ENCODE assay signal across 22 cellular contexts in the genomic region with DNA sequence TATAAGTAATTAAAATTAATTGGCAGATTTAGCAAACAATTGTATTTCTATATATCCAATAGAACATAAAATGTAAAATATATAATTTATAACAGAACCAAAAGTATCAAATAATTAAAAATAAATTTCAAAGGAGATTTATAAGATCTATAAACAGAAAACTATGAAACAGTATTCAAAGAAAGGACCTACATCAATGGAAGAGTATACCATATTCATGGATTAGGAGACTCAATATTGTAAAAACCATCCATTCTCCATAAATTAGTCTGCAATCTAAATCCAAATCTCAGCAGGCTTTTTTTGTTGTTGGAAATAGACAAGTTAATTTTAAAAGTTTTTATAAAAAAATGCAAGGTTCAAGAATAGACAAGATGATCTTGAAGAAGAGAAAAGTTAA.
A peak's percentile ranks its signal among the peaks of the same experiment; 100 is the strongest.
DNase-seq lines count a peak whose midpoint lies in the region; ATAC-seq, FAIRE-seq and TF ChIP-seq lines count a peak whose summit lies in the region.
"Had no signal": no experiment of that assay in that cellular context is flagged by ENCODE, and none has a peak within 500 bp of the region (broad histone marks: within the 10 kb centered on the region; RNA-seq: fewer than 3 reads in every experiment).

No MANE protein-coding gene starts in this region.

- no peaks in the 10 kb centered on the region for H3K36me3 ChIP-seq in kidney (ENCODE audit: control insufficient read depth in 1 of 2, insufficient read depth in 2 of 2, low read length in 2 of 2)
- H3K36me3 ChIP-seq in SJCRH30: no peaks in the 10 kb centered on the region
- H3K36me3 ChIP-seq: BE2C, BLaER1 had no signal

- H3K27me3 ChIP-seq in SJCRH30: peaks cover 6% of the 10 kb centered on the region; the same call in 1 of the 2 replicates
- no peaks in the 10 kb centered on the region for H3K27me3 ChIP-seq in CD4-positive, alpha-beta T cell (ENCODE audit: control insufficient read depth, insufficient read depth, low read length)
- H3K27me3 ChIP-seq: BE2C, BLaER1 had no signal

- no peaks in the 10 kb centered on the region for H3K36me3 Mint-ChIP-seq in CD4-positive, alpha-beta T cell (ENCODE audit: low read depth)
- H3K36me3 Mint-ChIP-seq: CD14-positive monocyte had no signal

- DNase-seq in kidney: no peak
- DNase-seq in SJCRH30: no peak
- DNase-seq in CD4-positive, alpha-beta T cell: no peak
- DNase-seq in islet precursor cell: no peak
- DNase-seq: ACHN; BE2C; C1 segment of cervical spinal cord; Caco-2; Calu3; CD4-positive, CD25-positive, alpha-beta regulatory T cell; CD8-positive, alpha-beta T cell; DND-41; GF-D8 had no signal

- CTCF ChIA-PET in CD4-positive, alpha-beta T cell (lab: Charles Lee): no interaction called here

- no peaks in the 10 kb centered on the region for H3K27me3 Mint-ChIP-seq in CD4-positive, alpha-beta T cell

- no peaks in the 10 kb centered on the region for H3K4me1 Mint-ChIP-seq in CD4-positive, alpha-beta T cell (ENCODE audit: low read depth)
- H3K4me1 Mint-ChIP-seq: CD4-positive, CD25-positive, alpha-beta regulatory T cell had no signal

- FAIRE-seq in A204.1 (lab: Jason Lieb, UNC) (peak; percentile 70), TTC549 (lab: Jason Lieb, UNC) (peak; percentile 46), kidney (lab: Jason Lieb, UNC) (peak; percentile 51)
- FAIRE-seq: D721Med, G401.6, GM12891, GM19239 had no signal

- H3K9me3 Mint-ChIP-seq in CD4-positive, alpha-beta T cell: peaks cover 12% of the 10 kb centered on the region

- H3K4me1 ChIP-seq in kidney (ENCODE audit: control insufficient read depth in 1 of 2, insufficient read depth in 1 of 2, low read depth in 1 of 2, low read length in 2 of 2) (no peaks in the 10 kb centered on the region), SJCRH30 (no peaks in the 10 kb centered on the region)
- H3K4me1 ChIP-seq: BE2C, BLaER1, Caco-2 had no signal

- POLR2A ChIA-PET in CD4-positive, alpha-beta T cell (lab: Charles Lee): no interaction called here

- no peak overlapping the region for H3K9ac ChIP-seq in kidney (ENCODE audit: low read length in 2 of 2)
- H3K9ac ChIP-seq: BLaER1 had no signal

- no peak overlapping the region for H3K27ac ChIP-seq in kidney (ENCODE audit: low read depth in 2 of 2, low read length in 2 of 2)
- H3K27ac ChIP-seq in SJCRH30: no peak overlapping the region
- no peak overlapping the region for H3K27ac ChIP-seq in CD4-positive, alpha-beta T cell (ENCODE audit: low read depth, low read length)
- H3K27ac ChIP-seq: 22Rv1, BLaER1 had no signal

- H3K4me3 ChIP-seq in kidney (ENCODE audit: low read length in 2 of 2) (no peak overlapping the region), SJCRH30 (no peak overlapping the region)
- H3K4me3 ChIP-seq: BLaER1 had no signal

- H3K9me3 ChIP-seq in kidney (ENCODE audit: control insufficient read depth in 1 of 2, low read length in 2 of 2): peaks cover 2 to 6% of the 10 kb centered on the region in 2 donors
- H3K9me3 ChIP-seq in SJCRH30 (replicated peaks): peaks cover 4% of the 10 kb centered on the region; the same call in 1 of the 2 replicates
- H3K9me3 ChIP-seq in CD4-positive, alpha-beta T cell (ENCODE audit: control insufficient read depth, low read length): peaks cover 10% of the 10 kb centered on the region
- H3K9me3 ChIP-seq: BE2C, Caco-2 had no signal

- intact Hi-C loops in kidney (cut with DNase I): no loop called here
- intact Hi-C loops in CD4-positive, alpha-beta T cell (cut with DNase I, micrococcal nuclease): loop anchor here in 1 of 2 experiments (10.0 kb wide), 1 partner anchor 986 kb away; the partner anchor contains the start of gene TRIM63

- H3K27ac Mint-ChIP-seq in CD4-positive, alpha-beta T cell: no peak overlapping the region
- H3K27ac Mint-ChIP-seq: CD4-positive, CD25-positive, alpha-beta regulatory T cell; CD8-positive, alpha-beta T cell had no signal

- H3K4me3 Mint-ChIP-seq in CD4-positive, alpha-beta T cell: no peak overlapping the region
- H3K4me3 Mint-ChIP-seq: CD14-positive monocyte; CD4-positive, CD25-positive, alpha-beta regulatory T cell; CD8-positive, alpha-beta T cell had no signal

- no peak for TF ChIP-seq CTCF in kidney (IDR thresholded peaks at IDR 0.05; ENCODE audit: borderline replicate concordance, extremely low read depth, insufficient read depth)
- TF ChIP-seq CTCF in CD4-positive, alpha-beta T cell (IDR thresholded peaks at IDR 0.05): no peak

- ATAC-seq in CD4-positive, alpha-beta T cell (ENCODE audit: poor library complexity): no peak
- ATAC-seq: CD8-positive, alpha-beta T cell had no signal
